ENCODE assay signal across 8 cellular contexts in the genomic region with DNA sequence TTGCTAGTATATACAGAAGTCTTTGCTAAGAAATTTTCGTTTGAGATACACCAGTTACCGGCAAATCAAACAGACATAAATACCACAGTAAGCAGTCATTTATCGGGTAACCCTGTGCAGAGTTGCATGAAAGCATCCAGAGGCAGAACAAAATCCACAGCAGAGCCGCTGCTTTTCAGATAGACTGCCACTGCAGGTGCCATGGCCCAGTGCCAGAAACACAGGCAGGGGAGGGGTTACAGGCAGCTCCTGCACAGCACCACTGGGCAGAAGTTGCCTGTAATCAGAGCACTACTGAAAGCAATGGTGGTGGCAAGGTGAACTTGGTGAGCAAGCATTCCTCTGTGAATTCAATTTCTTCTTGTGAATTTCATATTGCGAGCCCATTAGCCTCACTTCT.
DNase-seq lines count a peak whose midpoint lies in the region; ATAC-seq and TF ChIP-seq lines count a peak whose summit lies in the region.

No MANE protein-coding gene starts in this region.

- RAD21 ChIA-PET in HCT116 (lab: Charles Lee; ENCODE audit: low non-redundant PET in 1 of 2, low total read pairs in 2 of 2, uncharacterized antibody in 2 of 2, unreplicated experiment in 2 of 2): no interaction called here

- H4K20me1 ChIP-seq in HCT116 (ENCODE audit: insufficient read depth): no peaks in the 10 kb centered on the region; the same call in 1 of the 2 replicates

- no peak overlapping the region for H3K9ac ChIP-seq in HCT116 (ENCODE audit: low read length)

- H3K9me3 ChIP-seq in HCT116 (ENCODE audit: control insufficient read depth in 1 of 2, insufficient read depth in 1 of 2, low read depth in 1 of 2, low read length in 2 of 2) (no peaks in the 10 kb centered on the region), upper lobe of right lung (no peaks in the 10 kb centered on the region)

- TF ChIP-seq CTCF in HCT116 (IDR thresholded peaks at IDR 0.05 in 2 of 3, conservative IDR thresholded peaks at IDR 0.05 in 1 of 3; ENCODE audit: borderline replicate concordance in 1 of 3, insufficient read depth in 1 of 3, low read depth in 2 of 3, low read length in 2 of 3) (no peak), upper lobe of right lung (IDR thresholded peaks at IDR 0.05) (no peak)

- H3K4me1 ChIP-seq in HCT116 (ENCODE audit: control insufficient read depth in 1 of 2, insufficient read depth in 2 of 2, low read length in 2 of 2) (no peaks in the 10 kb centered on the region), upper lobe of right lung (peaks cover 4% of the 10 kb centered on the region)

- CTCF ChIA-PET in HCT116 (lab: Charles Lee): no interaction called here

- H3K4me3 ChIP-seq in HCT116 (replicated peaks in 1 of 2; ENCODE audit: low read depth in 1 of 2, low read length in 2 of 2) (no peak overlapping the region), upper lobe of right lung (no peak overlapping the region)

- no peak for TF ChIP-seq RAD21 in HCT116 (IDR thresholded peaks at IDR 0.05; ENCODE audit: low read depth)

- H3K79me2 ChIP-seq in HCT116 (ENCODE audit: insufficient read depth, low read length): no peaks in the 10 kb centered on the region

- H2AFZ ChIP-seq in HCT116 (ENCODE audit: low read depth, low read length, poor library complexity, severe bottlenecking): no peak overlapping the region

- POLR2A ChIA-PET in HCT116 (lab: Charles Lee): no interaction called here

- H3K36me3 ChIP-seq in HCT116 (ENCODE audit: control insufficient read depth in 1 of 2, insufficient read depth in 2 of 2, low read length in 2 of 2) (no peaks in the 10 kb centered on the region), upper lobe of right lung (peaks cover 6% of the 10 kb centered on the region)

- no peaks in the 10 kb centered on the region for H3K27me3 ChIP-seq in HCT116 (ENCODE audit: insufficient read depth, low read length)
- H3K27me3 ChIP-seq in upper lobe of right lung: no peaks in the 10 kb centered on the region

- H3K4me2 ChIP-seq in HCT116 (ENCODE audit: low read length): no peak overlapping the region

- H3K9me2 ChIP-seq in HCT116 (ENCODE audit: insufficient read depth): no peaks in the 10 kb centered on the region

- no TSS peak for BruUV-seq in HCT116 (replicated peaks; lab: Mats Ljungman, UMichigan)

- DNase-seq in HCT116 (ENCODE audit: low read depth, low spot score) (no peak), NCI-H2029 treated with DMSO at 0.1 percent for 48 hours (lab: John Stamatoyannopoulos, UW) (peak; percentile 59), dermis microvascular lymphatic vessel endothelial cell (ENCODE audit: low read depth in 2 of 2) (peak; percentile 27 to 55), upper lobe of right lung (no peak), germinal center (ENCODE audit: low spot score) (no peak)
- DNase-seq in activated CD8-positive, alpha-beta memory T cell treated with anti-CD3 and anti-CD28 coated beads, Interleukin-2, amount 50 U/mL, for 48 hours: no peak

- no peak for TF ChIP-seq POLR2A in HCT116 (IDR thresholded peaks at IDR 0.05; ENCODE audit: borderline replicate concordance, extremely low read depth, insufficient read depth, insufficient read length)

- H3K27ac ChIP-seq in HCT116 (ENCODE audit: low read depth, low read length): no peak overlapping the region
- no peak overlapping the region for H3K27ac ChIP-seq in upper lobe of right lung

- intact Hi-C loops in HCT116 (cut with micrococcal nuclease): no loop called here
- intact Hi-C loops in upper lobe of right lung (cut with DNase I): no loop called here

- ATAC-seq in GM18502 (IDR thresholded peaks at IDR 0.05; ENCODE audit: poor library complexity, unreplicated experiment) (peak; percentile 90), HCT116 (peak; percentile 46; the same call in 1 of the 2 replicates), upper lobe of right lung (peak; percentile 57), HG03565 (IDR thresholded peaks at IDR 0.05; ENCODE audit: unreplicated experiment) (no peak)

TF ChIP-seq in HCT116, 20 proteins besides CTCF, POLR2A, EP300 and RAD21:
- TF ChIP-seq CBX3 (IDR thresholded peaks at IDR 0.05; ENCODE audit: low read depth): no peak
TF ChIP-seq in HCT116: peak in this region for 0.

Comparison
In these comparisons a context has a peak if more than half of its experiments do, and no peak if none do; other contexts are left out.
1. DNase-seq: peak in NCI-H2029 treated with DMSO at 0.1 percent for 48 hours (single experiment) and dermis microvascular lymphatic vessel endothelial cell (2 of 2); none in HCT116 (single experiment), upper lobe of right lung (single experiment), germinal center (single experiment) and activated CD8-positive, alpha-beta memory T cell treated with anti-CD3 and anti-CD28 coated beads, Interleukin-2, amount 50 U/mL, for 48 hours (single experiment).